9 cellular contexts compared by ENCODE assay signal in the genomic region with DNA sequence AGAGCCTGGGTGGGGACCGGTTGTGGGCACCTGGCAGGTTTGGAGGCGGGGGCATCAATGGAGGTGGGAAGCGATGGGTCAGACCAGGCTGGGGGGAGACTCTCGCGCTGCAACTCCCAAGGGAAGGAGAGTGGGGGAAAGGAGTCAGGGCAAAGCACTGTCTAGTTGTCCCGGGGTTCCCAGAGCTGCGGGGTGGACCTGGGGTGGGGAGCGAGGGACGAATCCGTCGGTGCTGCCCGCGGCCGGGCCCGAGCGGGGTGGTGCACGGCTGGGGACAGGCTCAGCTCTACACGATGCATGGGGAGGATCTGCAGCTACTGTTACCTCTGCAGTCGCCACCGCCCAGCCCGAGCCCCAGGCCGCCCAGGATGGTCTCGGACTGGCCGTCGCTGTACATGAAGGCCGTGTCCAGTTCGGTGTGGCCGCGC. TPM values are rescaled to one million over a fixed set of nuclear protein-coding genes. Genes with fewer than 3 reads are reported as not detected.
DNase-seq lines count a peak whose midpoint lies in the region; ATAC-seq, FAIRE-seq and TF ChIP-seq lines count a peak whose summit lies in the region.
"Had no signal": no experiment of that assay in that cellular context is flagged by ENCODE, and none has a peak within 500 bp of the region (broad histone marks: within the 10 kb centered on the region; RNA-seq: fewer than 3 reads in every experiment).

No MANE protein-coding gene starts in this region.

- peak overlapping the region; percentile 89 to 96 (median 93) for H3K4me3 Mint-ChIP-seq in brain

- no peaks in the 10 kb centered on the region for H3K27me3 ChIP-seq in cardiac muscle cell
- H3K27me3 ChIP-seq in HepG2 (ENCODE audit: control insufficient read depth in 1 of 2, insufficient read depth in 2 of 2, low read length in 2 of 2): no peaks in the 10 kb centered on the region; a peak in 1 of 5 replicates

- H3K27me3 Mint-ChIP-seq in brain: peaks cover 12% of the 10 kb centered on the region

- no peak for TF ChIP-seq POLR2A in HepG2 (IDR thresholded peaks at IDR 0.05; ENCODE audit: insufficient read depth in 1 of 2, low read depth in 2 of 2, low read length in 2 of 2)

- no peak for DNase-seq in cardiac muscle cell (ENCODE audit: low read depth in 1 of 2, low spot score in 1 of 2)
- DNase-seq in left ventricle myocardium superior: no peak
- no peak for DNase-seq in LNCaP clone FGC (ENCODE audit: low read depth)
- DNase-seq in HepG2 (ENCODE audit: low spot score): no peak
- no peak for DNase-seq in UCSD-AML1 (lab: John Stamatoyannopoulos, UW; ENCODE audit: unreplicated experiment)
- DNase-seq in COLO829 (ENCODE audit: low spot score): no peak

- no peaks in the 10 kb centered on the region for H3K9me3 Mint-ChIP-seq in brain

- no peaks in the 10 kb centered on the region; the same call in 1 of the 2 replicates for H4K20me1 ChIP-seq in HepG2 (ENCODE audit: insufficient read depth, low read length)

- FAIRE-seq in HepG2 (lab: Jason Lieb, UNC): no peak
- FAIRE-seq: frontal cortex had no signal

- peak overlapping the region; percentile 94 for H3K9ac ChIP-seq in HepG2 (ENCODE audit: insufficient read depth, low read depth, low read length)

- H3K4me1 ChIP-seq in cardiac muscle cell (ENCODE audit: low read depth): no peaks in the 10 kb centered on the region
- H3K4me1 ChIP-seq in HepG2 (ENCODE audit: insufficient read depth, low read length): peaks cover 67% of the 10 kb centered on the region

- no peak; the same call in 1 of the 2 replicates for TF ChIP-seq RAD21 in HepG2 (CRISPR knock-in tag; IDR thresholded peaks at IDR 0.05)

- POLR2A ChIA-PET in HepG2 (lab: Yijun Ruan, JAX): interaction anchor here (0.6 to 4.7 kb wide), 10 partner anchors 12 to 342 kb away, joined by 3 to 21 read pairs (median 4); a partner anchor contains a TSS

- H3K79me2 ChIP-seq in HepG2 (ENCODE audit: insufficient read depth, low read length): peaks cover 27% of the 10 kb centered on the region

- peak overlapping the region; percentile 69 to 95 (median 88) for H3K27ac Mint-ChIP-seq in brain

- ATAC-seq in left ventricle myocardium superior (no peak), HepG2 (peak; percentile 50)

- CTCF ChIA-PET in HepG2 (lab: Yijun Ruan, JAX; ENCODE audit: low intra/inter-chr PET ratio, low total read pairs): no interaction called here

- H3K4me1 Mint-ChIP-seq in brain: peaks cover 53% of the 10 kb centered on the region

- peak overlapping the region; percentile 61 for H3K27ac ChIP-seq in cardiac muscle cell
- H3K27ac ChIP-seq in HepG2 (ENCODE audit: extremely low read length, insufficient read depth, low read length): peak overlapping the region; percentile 77
- H3K27ac ChIP-seq in temporal lobe (ENCODE audit: low read depth, low read length): peak overlapping the region; percentile 14

- BruUV-seq in HepG2 (replicated peaks; lab: Mats Ljungman, UMichigan): no TSS peak

- peaks cover 4% of the 10 kb centered on the region for H3K36me3 ChIP-seq in cardiac muscle cell
- peaks cover 8 to 26% of the 10 kb centered on the region in 2 experiments; a peak in 4 of 5 replicates for H3K36me3 ChIP-seq in HepG2 (replicated peaks in 1 of 2; ENCODE audit: control insufficient read depth in 1 of 2, insufficient read depth in 2 of 2, low read length in 2 of 2)

- H3K4me3 ChIP-seq in cardiac muscle cell (peak overlapping the region; percentile 80), LNCaP clone FGC (ENCODE audit: low read depth, low read length) (peak overlapping the region; percentile 70), HepG2 (replicated peaks in 1 of 3; ENCODE audit: insufficient read depth in 1 of 3, low read depth in 2 of 3, low read length in 3 of 3) (peak overlapping the region; percentile 85 to 95 (median 93))

- intact Hi-C loops in left ventricle myocardium superior (cut with micrococcal nuclease) (no loop called here), HepG2 (cut with micrococcal nuclease; ENCODE audit: unreplicated experiment) (loop anchor here (2.0 kb wide), 1 partner anchor 59 kb away; no protein-coding TSS in a partner anchor)

- no peak for TF ChIP-seq EP300 in HepG2 (IDR thresholded peaks at IDR 0.05; ENCODE audit: low read depth in 2 of 2, low read length in 2 of 2)
- no peak for TF ChIP-seq EP300 in HepG2 (CRISPR knock-in tag; IDR thresholded peaks at IDR 0.05; ENCODE audit: borderline replicate concordance)

- in situ Hi-C loops in HepG2 (cut with HindIII; ENCODE audit: extremely low pct_ligation_motif_present, low pct_unique_long_range_greater_than_20kb): no loop called here

- no peak overlapping the region for H2AFZ ChIP-seq in HepG2 (ENCODE audit: low read length)

- H3K36me3 Mint-ChIP-seq in brain: peaks cover 27% of the 10 kb centered on the region

- TF ChIP-seq CTCF in cardiac muscle cell (IDR thresholded peaks at IDR 0.05; ENCODE audit: low read depth, low read length) (no peak), LNCaP clone FGC (IDR thresholded peaks at IDR 0.05; ENCODE audit: control insufficient read depth, extremely low read depth, insufficient read depth) (no peak), brain (conservative IDR thresholded peaks at IDR 0.05) (no peak), HepG2 (CRISPR knock-in tag; IDR thresholded peaks at IDR 0.05) (no peak)

- 5% methylated on average over 12 of the region's 29 CpGs for WGBS in HepG2 (ENCODE audit: low lambda C conversion rate)

- H3K9me3 ChIP-seq in cardiac muscle cell (ENCODE audit: low read depth) (no peaks in the 10 kb centered on the region), HepG2 (ENCODE audit: low read length) (no peaks in the 10 kb centered on the region)

- H3K4me2 ChIP-seq in HepG2 (ENCODE audit: low read depth, low read length): peak overlapping the region; percentile 85

RNA-seq across cellular contexts. Expression of a gene that starts 0.4 kb away (rescaled TPM):
- total RNA-seq in cardiac muscle cell: 155 and 195 TPM in 2 replicates
- polyA plus RNA-seq in cardiac muscle cell: 157 and 168 TPM in 2 replicates
- 48.7 TPM for total RNA-seq in left ventricle myocardium superior
- 136 TPM for polyA plus RNA-seq in brain (ENCODE audit: insufficient read depth, low read depth, low replicate concordance)
- 75.6 and 91.8 TPM in 2 replicates for total RNA-seq in HepG2 (2016; rRNA removed; fragmentation: Illumina TruSeq; extraction: Trizol)
- 27.2 and 29.3 TPM in 2 replicates for total RNA-seq in HepG2 (2016; cell fraction: cytosol; rRNA removed; fragmentation: Illumina TruSeq; extraction: Trizol; ENCODE audit: low read depth)
- 75.1 and 91.3 TPM in 2 replicates for total RNA-seq in HepG2 (2016; cell fraction: insoluble cytoplasmic fraction; rRNA removed; fragmentation: Illumina TruSeq; extraction: Trizol)
- total RNA-seq in HepG2 (2016; cell fraction: membrane; rRNA removed; fragmentation: Illumina TruSeq; extraction: Trizol): 38.5 and 45.3 TPM in 2 replicates
- 31.9 and 40.6 TPM in 2 replicates for total RNA-seq in HepG2 (2016; cell fraction: nucleus; rRNA removed; fragmentation: Illumina TruSeq; extraction: Trizol)
- polyA plus RNA-seq in HepG2 (2011; rRNA removed): 40.8 and 45.2 TPM in 2 replicates
- 42.0 and 59.5 TPM in 2 replicates for polyA plus RNA-seq in HepG2 (2011; cell fraction: cytosol; rRNA removed)
- 20.7 and 23.1 TPM in 2 replicates for polyA plus RNA-seq in HepG2 (2011; cell fraction: nucleus; rRNA removed)
- 23.2 and 37.3 TPM in 2 replicates for polyA plus RNA-seq in HepG2 (2012)
- 30.5 and 33.1 TPM in 2 replicates for polyA plus RNA-seq in HepG2 (2016; cell fraction: cytosol; fragmentation: Illumina TruSeq; extraction: Trizol; ENCODE audit: low read depth)
- polyA plus RNA-seq in HepG2 (2016; cell fraction: insoluble cytoplasmic fraction; fragmentation: Illumina TruSeq; extraction: Trizol; ENCODE audit: low read depth): 96.1 and 104 TPM in 2 replicates
- polyA plus RNA-seq in HepG2 (2016; cell fraction: membrane; fragmentation: Illumina TruSeq; extraction: Trizol; ENCODE audit: low read depth): 33.3 and 38.2 TPM in 2 replicates
- 46.3 and 53.6 TPM in 2 replicates for polyA plus RNA-seq in HepG2 (2016; cell fraction: nucleus; fragmentation: Illumina TruSeq; extraction: Trizol; ENCODE audit: insufficient read depth, low read depth)
- 57.1 and 74.2 TPM in 2 replicates for polyA minus RNA-seq in HepG2 (2011; rRNA and poly(A)+ RNA removed; ENCODE audit: low replicate concordance)
- 23.5 and 26.5 TPM in 2 replicates for polyA minus RNA-seq in HepG2 (2011; cell fraction: cytosol; rRNA and poly(A)+ RNA removed)
- polyA minus RNA-seq in HepG2 (2011; cell fraction: nucleus; rRNA and poly(A)+ RNA removed): 13.2 and 15.2 TPM in 2 replicates
- total RNA-seq in temporal lobe: 20.7 TPM

RNA-seq across cellular contexts. Expression of a gene that starts 0.6 kb away (rescaled TPM):
- total RNA-seq in cardiac muscle cell: 21.1 and 34.3 TPM in 2 replicates
- polyA plus RNA-seq in cardiac muscle cell: 17.2 and 24.0 TPM in 2 replicates
- total RNA-seq in left ventricle myocardium superior: 7.5 TPM
- 19.9 TPM for polyA plus RNA-seq in brain (ENCODE audit: insufficient read depth, low read depth, low replicate concordance)
- total RNA-seq in HepG2 (2016; rRNA removed; fragmentation: Illumina TruSeq; extraction: Trizol): 8.5 and 18.9 TPM in 2 replicates
- total RNA-seq in HepG2 (2016; cell fraction: cytosol; rRNA removed; fragmentation: Illumina TruSeq; extraction: Trizol; ENCODE audit: low read depth): 4.6 and 5.7 TPM in 2 replicates
- 9.7 and 20.6 TPM in 2 replicates for total RNA-seq in HepG2 (2016; cell fraction: insoluble cytoplasmic fraction; rRNA removed; fragmentation: Illumina TruSeq; extraction: Trizol)
- total RNA-seq in HepG2 (2016; cell fraction: membrane; rRNA removed; fragmentation: Illumina TruSeq; extraction: Trizol): 8.2 and 8.3 TPM in 2 replicates
- 17.2 and 20.6 TPM in 2 replicates for total RNA-seq in HepG2 (2016; cell fraction: nucleus; rRNA removed; fragmentation: Illumina TruSeq; extraction: Trizol)
- polyA plus RNA-seq in HepG2 (2011; rRNA removed): 15.4 and 24.4 TPM in 2 replicates
- 15.0 and 19.6 TPM in 2 replicates for polyA plus RNA-seq in HepG2 (2011; cell fraction: cytosol; rRNA removed)
- 21.9 and 23.2 TPM in 2 replicates for polyA plus RNA-seq in HepG2 (2011; cell fraction: nucleus; rRNA removed)
- polyA plus RNA-seq in HepG2 (2012): 8.6 and 10.0 TPM in 2 replicates
- 4.3 and 5.7 TPM in 2 replicates for polyA plus RNA-seq in HepG2 (2016; cell fraction: cytosol; fragmentation: Illumina TruSeq; extraction: Trizol; ENCODE audit: low read depth)
- 8.0 and 11.5 TPM in 2 replicates for polyA plus RNA-seq in HepG2 (2016; cell fraction: insoluble cytoplasmic fraction; fragmentation: Illumina TruSeq; extraction: Trizol; ENCODE audit: low read depth)
- polyA plus RNA-seq in HepG2 (2016; cell fraction: membrane; fragmentation: Illumina TruSeq; extraction: Trizol; ENCODE audit: low read depth): 6.1 and 8.5 TPM in 2 replicates
- 41.6 and 41.9 TPM in 2 replicates for polyA plus RNA-seq in HepG2 (2016; cell fraction: nucleus; fragmentation: Illumina TruSeq; extraction: Trizol; ENCODE audit: insufficient read depth, low read depth)
- polyA minus RNA-seq in HepG2 (2011; rRNA and poly(A)+ RNA removed; ENCODE audit: low replicate concordance): 17.2 and 31.0 TPM in 2 replicates
- 7.4 and 8.9 TPM in 2 replicates for polyA minus RNA-seq in HepG2 (2011; cell fraction: cytosol; rRNA and poly(A)+ RNA removed)
- 9.9 and 11.1 TPM in 2 replicates for polyA minus RNA-seq in HepG2 (2011; cell fraction: nucleus; rRNA and poly(A)+ RNA removed)
- total RNA-seq in temporal lobe: 11.6 TPM

RNA-seq across cellular contexts. Expression of a gene that starts 22.9 kb away (rescaled TPM):
- total RNA-seq in cardiac muscle cell (1.4 and 2.2 TPM in 2 replicates), left ventricle myocardium superior (0.20 TPM), HepG2 (2016; rRNA removed; fragmentation: Illumina TruSeq; extraction: Trizol) (0.15 and 1.00 TPM in 2 replicates), temporal lobe (1.7 TPM)
- polyA plus RNA-seq in cardiac muscle cell (0.26 and 0.96 TPM in 2 replicates), brain (ENCODE audit: insufficient read depth, low read depth, low replicate concordance) (1.1 TPM), HepG2 (2011; rRNA removed) (0.58 and 1.0 TPM in 2 replicates)
- 0.18 TPM in 1 of 2 replicates, not detected in the other for total RNA-seq in HepG2 (2016; cell fraction: cytosol; rRNA removed; fragmentation: Illumina TruSeq; extraction: Trizol; ENCODE audit: low read depth)
- 0.21 and 0.71 TPM in 2 replicates for total RNA-seq in HepG2 (2016; cell fraction: insoluble cytoplasmic fraction; rRNA removed; fragmentation: Illumina TruSeq; extraction: Trizol)
- total RNA-seq in HepG2 (2016; cell fraction: membrane; rRNA removed; fragmentation: Illumina TruSeq; extraction: Trizol): 0.28 and 0.46 TPM in 2 replicates
- 1.7 TPM in 2 replicates for total RNA-seq in HepG2 (2016; cell fraction: nucleus; rRNA removed; fragmentation: Illumina TruSeq; extraction: Trizol)
- polyA plus RNA-seq in HepG2 (2011; cell fraction: cytosol; rRNA removed): 0.22 and 0.24 TPM in 2 replicates
- 4.2 and 5.2 TPM in 2 replicates for polyA plus RNA-seq in HepG2 (2011; cell fraction: nucleus; rRNA removed)
- polyA plus RNA-seq in HepG2 (2012): 0.45 and 0.56 TPM in 2 replicates
- 0.25 and 0.31 TPM in 2 replicates for polyA plus RNA-seq in HepG2 (2016; cell fraction: cytosol; fragmentation: Illumina TruSeq; extraction: Trizol; ENCODE audit: low read depth)
- polyA plus RNA-seq in HepG2 (2016; cell fraction: insoluble cytoplasmic fraction; fragmentation: Illumina TruSeq; extraction: Trizol; ENCODE audit: low read depth): 0.17 and 0.23 TPM in 2 replicates
- 0.11 and 0.15 TPM in 2 replicates for polyA plus RNA-seq in HepG2 (2016; cell fraction: membrane; fragmentation: Illumina TruSeq; extraction: Trizol; ENCODE audit: low read depth)
- polyA plus RNA-seq in HepG2 (2016; cell fraction: nucleus; fragmentation: Illumina TruSeq; extraction: Trizol; ENCODE audit: insufficient read depth, low read depth): 4.0 and 5.6 TPM in 2 replicates
- 0.34 and 1.1 TPM in 2 replicates for polyA minus RNA-seq in HepG2 (2011; rRNA and poly(A)+ RNA removed; ENCODE audit: low replicate concordance)
- polyA minus RNA-seq in HepG2 (2011; cell fraction: cytosol; rRNA and poly(A)+ RNA removed): not detected in 2 replicates
- polyA minus RNA-seq in HepG2 (2011; cell fraction: nucleus; rRNA and poly(A)+ RNA removed): 0.99 and 1.0 TPM in 2 replicates

RNA-seq across cellular contexts. Expression of a gene that starts 59.9 kb away (rescaled TPM):
- total RNA-seq in cardiac muscle cell (21.3 and 28.8 TPM in 2 replicates), left ventricle myocardium superior (10.2 TPM), HepG2 (2016; rRNA removed; fragmentation: Illumina TruSeq; extraction: Trizol) (59.2 and 63.3 TPM in 2 replicates), temporal lobe (24.8 TPM)
- polyA plus RNA-seq in cardiac muscle cell (29.9 and 33.6 TPM in 2 replicates), brain (ENCODE audit: insufficient read depth, low read depth, low replicate concordance) (36.2 TPM), HepG2 (2011; rRNA removed) (26.9 and 28.1 TPM in 2 replicates)
- 13.9 and 15.0 TPM in 2 replicates for total RNA-seq in HepG2 (2016; cell fraction: cytosol; rRNA removed; fragmentation: Illumina TruSeq; extraction: Trizol; ENCODE audit: low read depth)
- total RNA-seq in HepG2 (2016; cell fraction: insoluble cytoplasmic fraction; rRNA removed; fragmentation: Illumina TruSeq; extraction: Trizol): 60.4 and 64.9 TPM in 2 replicates
- total RNA-seq in HepG2 (2016; cell fraction: membrane; rRNA removed; fragmentation: Illumina TruSeq; extraction: Trizol): 28.3 and 30.7 TPM in 2 replicates
- 33.6 and 42.6 TPM in 2 replicates for total RNA-seq in HepG2 (2016; cell fraction: nucleus; rRNA removed; fragmentation: Illumina TruSeq; extraction: Trizol)
- 30.3 and 30.6 TPM in 2 replicates for polyA plus RNA-seq in HepG2 (2011; cell fraction: cytosol; rRNA removed)
- polyA plus RNA-seq in HepG2 (2011; cell fraction: nucleus; rRNA removed): 14.7 TPM in 2 replicates
- 25.4 and 26.7 TPM in 2 replicates for polyA plus RNA-seq in HepG2 (2012)
- polyA plus RNA-seq in HepG2 (2016; cell fraction: cytosol; fragmentation: Illumina TruSeq; extraction: Trizol; ENCODE audit: low read depth): 13.0 and 14.1 TPM in 2 replicates
- polyA plus RNA-seq in HepG2 (2016; cell fraction: insoluble cytoplasmic fraction; fragmentation: Illumina TruSeq; extraction: Trizol; ENCODE audit: low read depth): 66.0 and 67.8 TPM in 2 replicates
- 18.8 and 20.4 TPM in 2 replicates for polyA plus RNA-seq in HepG2 (2016; cell fraction: membrane; fragmentation: Illumina TruSeq; extraction: Trizol; ENCODE audit: low read depth)
- 58.4 and 65.8 TPM in 2 replicates for polyA plus RNA-seq in HepG2 (2016; cell fraction: nucleus; fragmentation: Illumina TruSeq; extraction: Trizol; ENCODE audit: insufficient read depth, low read depth)
- 24.1 and 67.1 TPM in 2 replicates for polyA minus RNA-seq in HepG2 (2011; rRNA and poly(A)+ RNA removed; ENCODE audit: low replicate concordance)
- 7.8 TPM in 2 replicates for polyA minus RNA-seq in HepG2 (2011; cell fraction: cytosol; rRNA and poly(A)+ RNA removed)
- 16.9 and 21.1 TPM in 2 replicates for polyA minus RNA-seq in HepG2 (2011; cell fraction: nucleus; rRNA and poly(A)+ RNA removed)

Comparison
In these comparisons a context has a peak if more than half of its experiments do, and no peak if none do; other contexts are left out.
1. H3K27ac ChIP-seq: peak in every context shown above with its lines; median percentile 77 in HepG2; 61 in cardiac muscle cell; 14 in temporal lobe.